In genomic region chr2:185537689-185538088, GRCh38 we compare ENCODE assay signal across 27 cellular contexts.
"Had no signal": no experiment of that assay in that cellular context is flagged by ENCODE, and none has a peak within 500 bp of the region (broad histone marks: within the 10 kb centered on the region; RNA-seq: fewer than 3 reads in every experiment).

No MANE protein-coding gene starts in this region.

- H3K4me3 Mint-ChIP-seq: dendritic cell treated with granulocyte-macrophage colony-stimulating factor and Interleukin-4, amounts not matched to agents 40 ng/mL and 50 ng/mL, for 4 days; effector memory CD8-positive, alpha-beta T cell; endodermal cell; mesothelial cell of epicardium; naive B cell had no signal

- H3K4me3 ChIP-seq: colonic mucosa, esophagus squamous epithelium, gastrocnemius medialis, heart right ventricle, left lung, lower lobe of right lung, mucosa of descending colon had no signal

- H3K36me3 ChIP-seq: colonic mucosa, esophagus squamous epithelium, gastrocnemius medialis, heart right ventricle, left lung, lower lobe of right lung had no signal

- DNase-seq: colonic mucosa; cortex of kidney; effector CD8-positive, alpha-beta T cell; effector memory CD8-positive, alpha-beta T cell; endodermal cell; erythroblast; esophagus squamous epithelium; foreskin fibroblast; foreskin melanocyte; gastrocnemius medialis; glutamatergic neuron; head of caudate nucleus; heart right ventricle; hippocampal formation; left cardiac atrium; left lung; left ventricle myocardium superior; lower lobe of right lung; mesenchymal stem cell; mucosa of descending colon; naive B cell had no signal

- ATAC-seq: effector memory CD8-positive, alpha-beta T cell; esophagus mucosa; gastrocnemius medialis; heart right ventricle; left cardiac atrium; left lung; left ventricle myocardium superior; lower lobe of right lung; mucosa of descending colon had no signal

- H3K27me3 ChIP-seq: colonic mucosa, esophagus squamous epithelium, gastrocnemius medialis, heart right ventricle, left lung had no signal

- H3K4me1 Mint-ChIP-seq: mesothelial cell of epicardium, naive B cell had no signal

- FAIRE-seq: islet of Langerhans, keratinocyte had no signal

- H3K4me1 ChIP-seq: colonic mucosa, esophagus squamous epithelium, gastrocnemius medialis, heart right ventricle, left lung, lower lobe of right lung had no signal

- H3K27ac ChIP-seq: colonic mucosa, epithelial cell of prostate, esophagus squamous epithelium, gastrocnemius medialis, heart right ventricle, left lung, lower lobe of right lung had no signal

- H3K27ac Mint-ChIP-seq: dendritic cell treated with granulocyte-macrophage colony-stimulating factor and Interleukin-4, amounts not matched to agents 40 ng/mL and 50 ng/mL, for 4 days; effector memory CD8-positive, alpha-beta T cell; mesothelial cell of epicardium; naive B cell had no signal

- H3K36me3 Mint-ChIP-seq: mesothelial cell of epicardium, naive B cell had no signal

- H3K9me3 Mint-ChIP-seq: dendritic cell treated with granulocyte-macrophage colony-stimulating factor and Interleukin-4, amounts not matched to agents 40 ng/mL and 50 ng/mL, for 4 days; endodermal cell; mesothelial cell of epicardium had no signal

- H3K27me3 Mint-ChIP-seq: dendritic cell treated with granulocyte-macrophage colony-stimulating factor and Interleukin-4, amounts not matched to agents 40 ng/mL and 50 ng/mL, for 4 days; effector memory CD8-positive, alpha-beta T cell; naive B cell had no signal

- H3K9me3 ChIP-seq: colonic mucosa, esophagus squamous epithelium, gastrocnemius medialis, left lung, lower lobe of right lung, mucosa of descending colon had no signal
